Comparison of ENCODE assay signal across 19 cellular contexts in genomic region chr10:20975236-20975635, GRCh38.
"Had no signal": no experiment of that assay in that cellular context is flagged by ENCODE, and none has a peak within 500 bp of the region (broad histone marks: within the 10 kb centered on the region; RNA-seq: fewer than 3 reads in every experiment).

No MANE protein-coding gene starts in this region.

- FAIRE-seq: bronchial epithelial cell, TTC549 had no signal

- ATAC-seq: activated naive CD8-positive, alpha-beta T cell treated with anti-CD3 and anti-CD28 coated beads, Interleukin-2, amount 50 U/mL, for 24 hours had no signal

- DNase-seq: activated CD4-positive, alpha-beta memory T cell treated with anti-CD3 and anti-CD28 coated beads for 36 hours; activated CD4-positive, alpha-beta T cell treated with anti-CD3 and anti-CD28 coated beads, Interleukin-2, amount 10 ng/mL, durations not matched to agents 7 days and 5 days; activated CD8-positive, alpha-beta memory T cell treated with anti-CD3 and anti-CD28 coated beads, Interleukin-2, amount 50 U/mL, for 4 hours; activated effector memory CD4-positive, alpha-beta T cell treated with Interleukin-2 at 50 U/mL for 16 hours; activated naive CD4-positive, alpha-beta T cell treated with anti-CD3 and anti-CD28 coated beads, Interleukin-2, amount 10 ng/mL, durations not matched to agents 7 days and 5 days; activated naive CD8-positive, alpha-beta T cell treated with anti-CD3 and anti-CD28 coated beads, Interleukin-2, amount 50 U/mL, for 24 hours; activated T-cell treated with anti-CD3 and anti-CD28 coated beads, Interleukin-2, amount 50 U/mL, for 48 hours; Karpas-422; NCI-H1048; NCI-H1105 treated with DMSO at 0.1 percent for 48 hours; NCI-H1436 treated with DMSO at 0.1 percent for 48 hours; NCI-H1694 treated with DMSO at 0.1 percent for 48 hours; NCI-H2029; NCI-H345; NCI-H524 treated with DMSO at 0.1 percent for 48 hours; OCI-M1; Right ventricle myocardium superior had no signal
